In genomic region chr7:29597266-29597665, GRCh38 we compare ENCODE assay signal across 25 cellular contexts. TPM values are rescaled to one million over a fixed set of nuclear protein-coding genes. Genes with fewer than 3 reads are reported as not detected.
DNase-seq lines count a peak whose midpoint lies in the region; ATAC-seq, FAIRE-seq and TF ChIP-seq lines count a peak whose summit lies in the region.
"Had no signal": no experiment of that assay in that cellular context is flagged by ENCODE, and none has a peak within 500 bp of the region (broad histone marks: within the 10 kb centered on the region; RNA-seq: fewer than 3 reads in every experiment).

No MANE protein-coding gene starts in this region.

- intact Hi-C loops in PC-3 (cut with micrococcal nuclease), result no loop called here
- intact Hi-C loops in CD4-positive, alpha-beta T cell (cut with DNase I, micrococcal nuclease), result no loop called here

- WGBS in hepatocyte (ENCODE audit: low lambda C conversion rate, missing lambda C conversion rate), result 92% methylated on average over 2 of the region's 2 CpGs

- no peak overlapping the region for H3K9ac ChIP-seq in PC-3 (ENCODE audit: low read length)
- H3K9ac ChIP-seq: BLaER1 had no signal

- POLR2A ChIA-PET in PC-3 (lab: Charles Lee; ENCODE audit: unreplicated experiment), result no interaction called here
- POLR2A ChIA-PET in CD4-positive, alpha-beta T cell (lab: Charles Lee), result no interaction called here

- ATAC-seq in PC-3, result peak; percentile 59
- ATAC-seq in foreskin keratinocyte, result no peak
- no peak for ATAC-seq in CD4-positive, alpha-beta T cell (ENCODE audit: poor library complexity)
- ATAC-seq: CD8-positive, alpha-beta T cell had no signal

- CTCF ChIA-PET in PC-3 (lab: Charles Lee), result no interaction called here
- CTCF ChIA-PET in CD4-positive, alpha-beta T cell (lab: Charles Lee), result no interaction called here

- no peak overlapping the region for H3K27ac Mint-ChIP-seq in CD4-positive, alpha-beta T cell
- H3K27ac Mint-ChIP-seq: CD14-positive monocyte; CD4-positive, CD25-positive, alpha-beta regulatory T cell; CD8-positive, alpha-beta T cell had no signal

- H3K27me3 Mint-ChIP-seq in CD4-positive, alpha-beta T cell, result peaks cover 9% of the 10 kb centered on the region
- H3K27me3 Mint-ChIP-seq: CD4-positive, CD25-positive, alpha-beta regulatory T cell had no signal

- H3K4me1 ChIP-seq in PC-3 (ENCODE audit: insufficient read depth, low read length) (peaks cover 18% of the 10 kb centered on the region), hepatocyte (ENCODE audit: insufficient read depth) (no peaks in the 10 kb centered on the region), foreskin keratinocyte (no peaks in the 10 kb centered on the region)
- H3K4me1 ChIP-seq: BE2C, BLaER1 had no signal

- H3K79me2 ChIP-seq in PC-3 (ENCODE audit: low read length) (no peaks in the 10 kb centered on the region), hepatocyte (no peaks in the 10 kb centered on the region)

- H3K4me2 ChIP-seq in PC-3 (ENCODE audit: low read length), result no peak overlapping the region
- H3K4me2 ChIP-seq in hepatocyte, result no peak overlapping the region
- H3K4me2 ChIP-seq: BLaER1 had no signal

- H3K4me1 Mint-ChIP-seq in CD4-positive, alpha-beta T cell (ENCODE audit: low read depth), result no peaks in the 10 kb centered on the region
- H3K4me1 Mint-ChIP-seq: CD14-positive monocyte; CD4-positive, CD25-positive, alpha-beta regulatory T cell had no signal

- H3K27ac ChIP-seq in PC-3 (ENCODE audit: low read length) (no peak overlapping the region), hepatocyte (peak overlapping the region; percentile 61), foreskin keratinocyte (no peak overlapping the region)
- no peak overlapping the region for H3K27ac ChIP-seq in CD4-positive, alpha-beta T cell (ENCODE audit: low read depth, low read length)
- H3K27ac ChIP-seq: BLaER1 had no signal

- H3F3A ChIP-seq in PC-3 (ENCODE audit: low read length, unreplicated experiment), result no peaks in the 10 kb centered on the region

- DNase-seq in PC-3, result peak; percentile 53
- peak; percentile 38 for DNase-seq in bronchial epithelial cell (ENCODE audit: low read depth)
- no peak for DNase-seq in hepatocyte (ENCODE audit: low spot score)
- no peak for DNase-seq in activated effector memory CD4-positive, alpha-beta T cell treated with Interleukin-2 at 50 U/mL for 16 hours
- DNase-seq in foreskin keratinocyte, result no peak
- no peak for DNase-seq in CD4-positive, alpha-beta T cell
- DNase-seq in NCI-H82 (lab: John Stamatoyannopoulos, UW), result no peak
- DNase-seq: 8988T; ACHN; BE2C; C1 segment of cervical spinal cord; Caco-2; Calu3; CD4-positive, CD25-positive, alpha-beta regulatory T cell; CD8-positive, alpha-beta T cell; DMS79 treated with DMSO at 0.1 percent for 48 hours; GF-D8 had no signal

- H3K27me3 ChIP-seq in PC-3 (ENCODE audit: low read length), result no peaks in the 10 kb centered on the region
- no peaks in the 10 kb centered on the region for H3K27me3 ChIP-seq in bronchial epithelial cell (ENCODE audit: control insufficient read depth, insufficient read depth, low read length)
- no peaks in the 10 kb centered on the region for H3K27me3 ChIP-seq in hepatocyte
- no peaks in the 10 kb centered on the region for H3K27me3 ChIP-seq in foreskin keratinocyte
- no peaks in the 10 kb centered on the region for H3K27me3 ChIP-seq in CD4-positive, alpha-beta T cell (ENCODE audit: control insufficient read depth, insufficient read depth, low read length)
- H3K27me3 ChIP-seq: BE2C, BLaER1 had no signal

- H3K9me2 ChIP-seq in PC-3 (replicated peaks; ENCODE audit: low read length), result no peaks in the 10 kb centered on the region
- H3K9me2 ChIP-seq in hepatocyte (replicated peaks; ENCODE audit: insufficient read depth), result no peaks in the 10 kb centered on the region

- no peaks in the 10 kb centered on the region for H3K36me3 ChIP-seq in PC-3 (ENCODE audit: low read depth, low read length)
- H3K36me3 ChIP-seq in bronchial epithelial cell (ENCODE audit: control insufficient read depth, insufficient read depth, low read length), result no peaks in the 10 kb centered on the region
- no peaks in the 10 kb centered on the region for H3K36me3 ChIP-seq in hepatocyte (replicated peaks; ENCODE audit: insufficient read depth, low read depth)
- H3K36me3 ChIP-seq: BE2C, BLaER1 had no signal

- H3K36me3 Mint-ChIP-seq in CD4-positive, alpha-beta T cell (ENCODE audit: low read depth), result no peaks in the 10 kb centered on the region
- H3K36me3 Mint-ChIP-seq: CD14-positive monocyte; CD4-positive, CD25-positive, alpha-beta regulatory T cell; CD8-positive, alpha-beta T cell had no signal

- no peaks in the 10 kb centered on the region for H3K9me3 ChIP-seq in PC-3 (ENCODE audit: low read length)
- H3K9me3 ChIP-seq in hepatocyte (ENCODE audit: low read depth), result no peaks in the 10 kb centered on the region
- H3K9me3 ChIP-seq in CD4-positive, alpha-beta T cell (ENCODE audit: control insufficient read depth, low read length), result no peaks in the 10 kb centered on the region
- H3K9me3 ChIP-seq: BE2C, BLaER1, Caco-2 had no signal

- BruUV-seq in PC-3 (replicated peaks; lab: Mats Ljungman, UMichigan), result no TSS peak

- FAIRE-seq in bronchial epithelial cell (lab: Jason Lieb, UNC), result no peak
- FAIRE-seq: A204.1, D721Med, G401.6, GM12891, GM19239 had no signal

- no peak overlapping the region for H3K4me3 Mint-ChIP-seq in CD4-positive, alpha-beta T cell
- H3K4me3 Mint-ChIP-seq: CD14-positive monocyte; CD4-positive, CD25-positive, alpha-beta regulatory T cell; CD8-positive, alpha-beta T cell had no signal

- H3K9me3 Mint-ChIP-seq in CD4-positive, alpha-beta T cell, result no peaks in the 10 kb centered on the region
- H3K9me3 Mint-ChIP-seq: CD8-positive, alpha-beta T cell had no signal

- no peak for TF ChIP-seq CTCF in PC-3 (conservative IDR thresholded peaks at IDR 0.05; ENCODE audit: low read depth, low read length)
- TF ChIP-seq CTCF in bronchial epithelial cell (IDR thresholded peaks at IDR 0.05; ENCODE audit: insufficient read depth, low read length, severe bottlenecking), result no peak
- no peak for TF ChIP-seq CTCF in hepatocyte (IDR thresholded peaks at IDR 0.05; ENCODE audit: poor library complexity)
- no peak for TF ChIP-seq CTCF in foreskin keratinocyte (conservative IDR thresholded peaks at IDR 0.05)
- TF ChIP-seq CTCF in CD4-positive, alpha-beta T cell (IDR thresholded peaks at IDR 0.05), result no peak

- H4K20me1 ChIP-seq in PC-3 (ENCODE audit: low read length) (no peaks in the 10 kb centered on the region), hepatocyte (ENCODE audit: insufficient read depth, poor library complexity, severe bottlenecking) (no peaks in the 10 kb centered on the region)
- H4K20me1 ChIP-seq: BLaER1 had no signal

- no peak overlapping the region for H3K4me3 ChIP-seq in PC-3 (ENCODE audit: low read length)
- H3K4me3 ChIP-seq in bronchial epithelial cell (ENCODE audit: low read depth, low read length), result no peak overlapping the region
- H3K4me3 ChIP-seq in hepatocyte, result no peak overlapping the region
- H3K4me3 ChIP-seq: BLaER1 had no signal

- H2AFZ ChIP-seq in PC-3 (ENCODE audit: low read length) (no peak overlapping the region), hepatocyte (no peak overlapping the region)

RNA-seq across cellular contexts. Expression of gene PRR15, which starts 33.6 kb away (rescaled TPM):
- total RNA-seq in PC-3 (2014; rRNA removed), result 23.4 and 26.6 TPM in 2 replicates
- 1.9 and 2.1 TPM in 2 replicates for total RNA-seq in bronchial epithelial cell
- 47.4 and 53.3 TPM in 2 replicates for total RNA-seq in hepatocyte
- polyA plus RNA-seq in hepatocyte, result 30.2 and 42.0 TPM in 2 replicates
- total RNA-seq in foreskin keratinocyte, result 5.0 and 5.7 TPM in 2 replicates
- 5.4 TPM in 2 replicates for polyA plus RNA-seq in foreskin keratinocyte
- not detected for total RNA-seq in CD4-positive, alpha-beta T cell
- total RNA-seq: CD4-positive, CD25-positive, alpha-beta regulatory T cell; CD8-positive, alpha-beta T cell had no signal
- polyA plus RNA-seq: AG04450; CD14-positive monocyte; CD4-positive, CD25-positive, alpha-beta regulatory T cell had no signal

Comparison
In these comparisons a context has a peak if more than half of its experiments do, and no peak if none do; other contexts are left out.
1. DNase-seq: peak in PC-3 (single experiment) and bronchial epithelial cell (single experiment); none in hepatocyte (single experiment), activated effector memory CD4-positive, alpha-beta T cell treated with Interleukin-2 at 50 U/mL for 16 hours (single experiment), foreskin keratinocyte (0 of 2), CD4-positive, alpha-beta T cell (0 of 10) and NCI-H82 (single experiment).